In the genomic region with DNA sequence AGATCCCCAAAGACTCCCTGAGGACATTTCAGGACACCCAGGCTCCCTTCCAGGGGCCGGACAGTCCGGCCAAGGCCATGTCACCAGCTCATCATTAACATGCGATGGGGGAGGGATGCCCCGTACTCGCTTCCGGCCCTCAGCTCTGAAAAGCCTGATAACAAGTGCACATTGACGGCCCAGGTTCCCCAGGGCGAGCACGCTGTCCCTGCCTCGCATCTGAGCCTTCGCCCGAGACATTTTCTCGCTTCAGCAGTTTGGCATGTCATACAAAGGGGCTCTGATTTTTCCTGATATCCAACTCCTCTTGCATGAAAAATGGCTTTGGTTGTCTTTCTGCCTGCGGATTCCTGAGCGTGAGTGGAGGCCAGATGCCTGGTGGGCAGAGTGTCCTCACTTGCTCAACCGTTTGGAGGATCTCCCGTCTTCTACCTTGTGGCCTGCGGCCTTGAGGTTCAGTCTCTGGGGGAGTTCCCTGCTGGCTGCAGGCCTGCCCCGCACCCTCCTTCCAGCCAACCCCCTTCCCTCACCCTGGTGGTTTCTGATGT, we compare ENCODE assay signal across 1 cellular context.
TF ChIP-seq lines count a peak whose summit lies in the region.

No MANE protein-coding gene starts in this region.

TF ChIP-seq in K562, 482 proteins besides CTCF, POLR2A, EP300 and RAD21 (continued from another document and continues in another):
- TF ChIP-seq, protein P1, sequence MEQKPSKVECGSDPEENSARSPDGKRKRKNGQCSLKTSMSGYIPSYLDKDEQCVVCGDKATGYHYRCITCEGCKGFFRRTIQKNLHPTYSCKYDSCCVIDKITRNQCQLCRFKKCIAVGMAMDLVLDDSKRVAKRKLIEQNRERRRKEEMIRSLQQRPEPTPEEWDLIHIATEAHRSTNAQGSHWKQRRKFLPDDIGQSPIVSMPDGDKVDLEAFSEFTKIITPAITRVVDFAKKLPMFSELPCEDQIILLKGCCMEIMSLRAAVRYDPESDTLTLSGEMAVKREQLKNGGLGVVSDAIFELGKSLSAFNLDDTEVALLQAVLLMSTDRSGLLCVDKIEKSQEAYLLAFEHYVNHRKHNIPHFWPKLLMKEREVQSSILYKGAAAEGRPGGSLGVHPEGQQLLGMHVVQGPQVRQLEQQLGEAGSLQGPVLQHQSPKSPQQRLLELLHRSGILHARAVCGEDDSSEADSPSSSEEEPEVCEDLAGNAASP (IDR thresholded peaks at IDR 0.05), result no peak
- no peak for TF ChIP-seq NR2C2 (CRISPR knock-in tag; IDR thresholded peaks at IDR 0.05)
- peak; percentile 50 for TF ChIP-seq NR2C2 (tag; IDR thresholded peaks at IDR 0.05)
- no peak for TF ChIP-seq TBL1XR1 (IDR thresholded peaks at IDR 0.05; ENCODE audit: low read length in 2 of 2)
- peak; percentile 54 for TF ChIP-seq L3MBTL2 (IDR thresholded peaks at IDR 0.05)
- no peak for TF ChIP-seq SMC3 (conservative IDR thresholded peaks at IDR 0.05; ENCODE audit: insufficient read depth, low read depth, low read length)
- TF ChIP-seq, protein P2, sequence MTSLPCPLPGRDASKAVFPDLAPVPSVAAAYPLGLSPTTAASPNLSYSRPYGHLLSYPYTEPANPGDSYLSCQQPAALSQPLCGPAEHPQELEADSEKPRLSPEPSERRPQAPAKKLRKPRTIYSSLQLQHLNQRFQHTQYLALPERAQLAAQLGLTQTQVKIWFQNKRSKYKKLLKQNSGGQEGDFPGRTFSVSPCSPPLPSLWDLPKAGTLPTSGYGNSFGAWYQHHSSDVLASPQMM (CRISPR knock-in tag; IDR thresholded peaks at IDR 0.05), result no peak
- no peak for TF ChIP-seq RFX1 (IDR thresholded peaks at IDR 0.05)
- TF ChIP-seq CC2D1A (IDR thresholded peaks at IDR 0.05), result no peak
- no peak for TF ChIP-seq BACH1 (tag; IDR thresholded peaks at IDR 0.05)
- TF ChIP-seq, protein P3, sequence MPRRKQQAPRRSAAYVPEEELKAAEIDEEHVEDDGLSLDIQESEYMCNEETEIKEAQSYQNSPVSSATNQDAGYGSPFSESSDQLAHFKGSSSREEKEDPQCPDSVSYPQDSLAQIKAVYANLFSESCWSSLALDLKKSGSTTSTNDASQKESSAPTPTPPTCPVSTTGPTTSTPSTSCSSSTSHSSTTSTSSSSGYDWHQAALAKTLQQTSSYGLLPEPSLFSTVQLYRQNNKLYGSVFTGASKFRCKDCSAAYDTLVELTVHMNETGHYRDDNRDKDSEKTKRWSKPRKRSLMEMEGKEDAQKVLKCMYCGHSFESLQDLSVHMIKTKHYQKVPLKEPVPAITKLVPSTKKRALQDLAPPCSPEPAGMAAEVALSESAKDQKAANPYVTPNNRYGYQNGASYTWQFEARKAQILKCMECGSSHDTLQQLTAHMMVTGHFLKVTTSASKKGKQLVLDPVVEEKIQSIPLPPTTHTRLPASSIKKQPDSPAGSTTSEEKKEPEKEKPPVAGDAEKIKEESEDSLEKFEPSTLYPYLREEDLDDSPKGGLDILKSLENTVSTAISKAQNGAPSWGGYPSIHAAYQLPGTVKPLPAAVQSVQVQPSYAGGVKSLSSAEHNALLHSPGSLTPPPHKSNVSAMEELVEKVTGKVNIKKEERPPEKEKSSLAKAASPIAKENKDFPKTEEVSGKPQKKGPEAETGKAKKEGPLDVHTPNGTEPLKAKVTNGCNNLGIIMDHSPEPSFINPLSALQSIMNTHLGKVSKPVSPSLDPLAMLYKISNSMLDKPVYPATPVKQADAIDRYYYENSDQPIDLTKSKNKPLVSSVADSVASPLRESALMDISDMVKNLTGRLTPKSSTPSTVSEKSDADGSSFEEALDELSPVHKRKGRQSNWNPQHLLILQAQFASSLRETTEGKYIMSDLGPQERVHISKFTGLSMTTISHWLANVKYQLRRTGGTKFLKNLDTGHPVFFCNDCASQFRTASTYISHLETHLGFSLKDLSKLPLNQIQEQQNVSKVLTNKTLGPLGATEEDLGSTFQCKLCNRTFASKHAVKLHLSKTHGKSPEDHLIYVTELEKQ (CRISPR knock-in tag; IDR thresholded peaks at IDR 0.05), result no peak
- TF ChIP-seq SNRNP70 (optimal IDR thresholded peaks at IDR 0.05; ENCODE audit: low read depth, low read length), result no peak
- TF ChIP-seq, protein P4, sequence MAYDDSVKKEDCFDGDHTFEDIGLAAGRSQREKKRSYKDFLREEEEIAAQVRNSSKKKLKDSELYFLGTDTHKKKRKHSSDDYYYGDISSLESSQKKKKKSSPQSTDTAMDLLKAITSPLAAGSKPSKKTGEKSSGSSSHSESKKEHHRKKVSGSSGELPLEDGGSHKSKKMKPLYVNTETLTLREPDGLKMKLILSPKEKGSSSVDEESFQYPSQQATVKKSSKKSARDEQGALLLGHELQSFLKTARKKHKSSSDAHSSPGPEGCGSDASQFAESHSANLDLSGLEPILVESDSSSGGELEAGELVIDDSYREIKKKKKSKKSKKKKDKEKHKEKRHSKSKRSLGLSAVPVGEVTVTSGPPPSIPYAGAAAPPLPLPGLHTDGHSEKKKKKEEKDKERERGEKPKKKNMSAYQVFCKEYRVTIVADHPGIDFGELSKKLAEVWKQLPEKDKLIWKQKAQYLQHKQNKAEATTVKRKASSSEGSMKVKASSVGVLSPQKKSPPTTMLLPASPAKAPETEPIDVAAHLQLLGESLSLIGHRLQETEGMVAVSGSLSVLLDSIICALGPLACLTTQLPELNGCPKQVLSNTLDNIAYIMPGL (CRISPR knock-in tag; IDR thresholded peaks at IDR 0.05), result no peak
- TF ChIP-seq ZFPM2 (CRISPR knock-in tag; IDR thresholded peaks at IDR 0.05), result no peak
- TF ChIP-seq, protein P5, sequence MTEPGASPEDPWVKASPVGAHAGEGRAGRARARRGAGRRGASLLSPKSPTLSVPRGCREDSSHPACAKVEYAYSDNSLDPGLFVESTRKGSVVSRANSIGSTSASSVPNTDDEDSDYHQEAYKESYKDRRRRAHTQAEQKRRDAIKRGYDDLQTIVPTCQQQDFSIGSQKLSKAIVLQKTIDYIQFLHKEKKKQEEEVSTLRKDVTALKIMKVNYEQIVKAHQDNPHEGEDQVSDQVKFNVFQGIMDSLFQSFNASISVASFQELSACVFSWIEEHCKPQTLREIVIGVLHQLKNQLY (CRISPR knock-in tag; conservative IDR thresholded peaks at IDR 0.05), result no peak
- no peak for TF ChIP-seq TAL1 (IDR thresholded peaks at IDR 0.05)
- TF ChIP-seq, protein P6, sequence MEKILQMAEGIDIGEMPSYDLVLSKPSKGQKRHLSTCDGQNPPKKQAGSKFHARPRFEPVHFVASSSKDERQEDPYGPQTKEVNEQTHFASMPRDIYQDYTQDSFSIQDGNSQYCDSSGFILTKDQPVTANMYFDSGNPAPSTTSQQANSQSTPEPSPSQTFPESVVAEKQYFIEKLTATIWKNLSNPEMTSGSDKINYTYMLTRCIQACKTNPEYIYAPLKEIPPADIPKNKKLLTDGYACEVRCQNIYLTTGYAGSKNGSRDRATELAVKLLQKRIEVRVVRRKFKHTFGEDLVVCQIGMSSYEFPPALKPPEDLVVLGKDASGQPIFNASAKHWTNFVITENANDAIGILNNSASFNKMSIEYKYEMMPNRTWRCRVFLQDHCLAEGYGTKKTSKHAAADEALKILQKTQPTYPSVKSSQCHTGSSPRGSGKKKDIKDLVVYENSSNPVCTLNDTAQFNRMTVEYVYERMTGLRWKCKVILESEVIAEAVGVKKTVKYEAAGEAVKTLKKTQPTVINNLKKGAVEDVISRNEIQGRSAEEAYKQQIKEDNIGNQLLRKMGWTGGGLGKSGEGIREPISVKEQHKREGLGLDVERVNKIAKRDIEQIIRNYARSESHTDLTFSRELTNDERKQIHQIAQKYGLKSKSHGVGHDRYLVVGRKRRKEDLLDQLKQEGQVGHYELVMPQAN (IDR thresholded peaks at IDR 0.05; ENCODE audit: borderline replicate concordance), result no peak
- no peak for TF ChIP-seq SREBF1 (IDR thresholded peaks at IDR 0.05; ENCODE audit: borderline replicate concordance, low read depth, low read length)
- no peak for TF ChIP-seq EHMT2 (IDR thresholded peaks at IDR 0.05)
- TF ChIP-seq MYNN (IDR thresholded peaks at IDR 0.05), result no peak
- TF ChIP-seq MYNN (CRISPR knock-in tag; IDR thresholded peaks at IDR 0.05), result no peak
- no peak for TF ChIP-seq HDAC8 (tag; IDR thresholded peaks at IDR 0.05)
- no peak for TF ChIP-seq MYC (IDR thresholded peaks at IDR 0.05; ENCODE audit: low read depth, low read length)
- TF ChIP-seq MYC (CRISPR knock-in tag; IDR thresholded peaks at IDR 0.05; ENCODE audit: borderline replicate concordance, low read depth), result no peak
- no peak for TF ChIP-seq ZNF785 (CRISPR knock-in tag; IDR thresholded peaks at IDR 0.05)
- no peak for TF ChIP-seq PML (IDR thresholded peaks at IDR 0.05; ENCODE audit: low read length)
- TF ChIP-seq, protein P7, sequence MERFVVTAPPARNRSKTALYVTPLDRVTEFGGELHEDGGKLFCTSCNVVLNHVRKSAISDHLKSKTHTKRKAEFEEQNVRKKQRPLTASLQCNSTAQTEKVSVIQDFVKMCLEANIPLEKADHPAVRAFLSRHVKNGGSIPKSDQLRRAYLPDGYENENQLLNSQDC (CRISPR knock-in tag; IDR thresholded peaks at IDR 0.05), result no peak
- TF ChIP-seq NFIC (IDR thresholded peaks at IDR 0.05), result no peak
- no peak for TF ChIP-seq MBD2 (IDR thresholded peaks at IDR 0.05; ENCODE audit: borderline replicate concordance, low read depth)
- no peak for TF ChIP-seq BMI1 (IDR thresholded peaks at IDR 0.05; ENCODE audit: low read length)
- TF ChIP-seq MYBL2 (IDR thresholded peaks at IDR 0.05; ENCODE audit: low read depth), result no peak
- no peak for TF ChIP-seq MYBL2 (CRISPR knock-in tag; IDR thresholded peaks at IDR 0.05; ENCODE audit: borderline replicate concordance)
- no peak for TF ChIP-seq ARID2 (IDR thresholded peaks at IDR 0.05)
- TF ChIP-seq TAF15 (IDR thresholded peaks at IDR 0.05; ENCODE audit: low read depth, low read length), result no peak
- TF ChIP-seq TRIM24 (IDR thresholded peaks at IDR 0.05), result no peak
- TF ChIP-seq ZBTB17 (CRISPR knock-in tag; IDR thresholded peaks at IDR 0.05), result no peak
- TF ChIP-seq TGIF2 (CRISPR knock-in tag; IDR thresholded peaks at IDR 0.05), result no peak
- TF ChIP-seq, protein P8, sequence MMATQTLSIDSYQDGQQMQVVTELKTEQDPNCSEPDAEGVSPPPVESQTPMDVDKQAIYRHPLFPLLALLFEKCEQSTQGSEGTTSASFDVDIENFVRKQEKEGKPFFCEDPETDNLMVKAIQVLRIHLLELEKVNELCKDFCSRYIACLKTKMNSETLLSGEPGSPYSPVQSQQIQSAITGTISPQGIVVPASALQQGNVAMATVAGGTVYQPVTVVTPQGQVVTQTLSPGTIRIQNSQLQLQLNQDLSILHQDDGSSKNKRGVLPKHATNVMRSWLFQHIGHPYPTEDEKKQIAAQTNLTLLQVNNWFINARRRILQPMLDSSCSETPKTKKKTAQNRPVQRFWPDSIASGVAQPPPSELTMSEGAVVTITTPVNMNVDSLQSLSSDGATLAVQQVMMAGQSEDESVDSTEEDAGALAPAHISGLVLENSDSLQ (IDR thresholded peaks at IDR 0.05), result peak; percentile 47
- no peak for TF ChIP-seq LCOR (CRISPR knock-in tag; IDR thresholded peaks at IDR 0.05)
- TF ChIP-seq HIVEP1 (CRISPR knock-in tag; IDR thresholded peaks at IDR 0.05), result no peak
- no peak for TF ChIP-seq HNRNPUL1 (IDR thresholded peaks at IDR 0.05; ENCODE audit: low read length)
- no peak for TF ChIP-seq ERF (CRISPR knock-in tag; IDR thresholded peaks at IDR 0.05)
- peak; percentile 72 for TF ChIP-seq ETV1 (tag; conservative IDR thresholded peaks at IDR 0.05; ENCODE audit: low read depth)
- no peak for TF ChIP-seq POU5F1 (IDR thresholded peaks at IDR 0.05; ENCODE audit: borderline replicate concordance, low read depth, low read length, partially characterized antibody)
- TF ChIP-seq ZNF76 (CRISPR knock-in tag; IDR thresholded peaks at IDR 0.05; ENCODE audit: borderline replicate concordance), result no peak
- TF ChIP-seq, protein P9, sequence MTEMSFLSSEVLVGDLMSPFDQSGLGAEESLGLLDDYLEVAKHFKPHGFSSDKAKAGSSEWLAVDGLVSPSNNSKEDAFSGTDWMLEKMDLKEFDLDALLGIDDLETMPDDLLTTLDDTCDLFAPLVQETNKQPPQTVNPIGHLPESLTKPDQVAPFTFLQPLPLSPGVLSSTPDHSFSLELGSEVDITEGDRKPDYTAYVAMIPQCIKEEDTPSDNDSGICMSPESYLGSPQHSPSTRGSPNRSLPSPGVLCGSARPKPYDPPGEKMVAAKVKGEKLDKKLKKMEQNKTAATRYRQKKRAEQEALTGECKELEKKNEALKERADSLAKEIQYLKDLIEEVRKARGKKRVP (CRISPR knock-in tag; IDR thresholded peaks at IDR 0.05), result no peak
- TF ChIP-seq RBBP5 (IDR thresholded peaks at IDR 0.05; ENCODE audit: borderline replicate concordance, insufficient read depth, low read length, poor library complexity, severe bottlenecking), result no peak
- TF ChIP-seq DMBX1 (CRISPR knock-in tag; IDR thresholded peaks at IDR 0.05; ENCODE audit: borderline replicate concordance), result no peak
- TF ChIP-seq KDM5B (IDR thresholded peaks at IDR 0.05; ENCODE audit: insufficient replicate concordance, low read depth, low read length), result no peak
- no peak for TF ChIP-seq PTRF (tag; IDR thresholded peaks at IDR 0.05)
- TF ChIP-seq, protein P10, sequence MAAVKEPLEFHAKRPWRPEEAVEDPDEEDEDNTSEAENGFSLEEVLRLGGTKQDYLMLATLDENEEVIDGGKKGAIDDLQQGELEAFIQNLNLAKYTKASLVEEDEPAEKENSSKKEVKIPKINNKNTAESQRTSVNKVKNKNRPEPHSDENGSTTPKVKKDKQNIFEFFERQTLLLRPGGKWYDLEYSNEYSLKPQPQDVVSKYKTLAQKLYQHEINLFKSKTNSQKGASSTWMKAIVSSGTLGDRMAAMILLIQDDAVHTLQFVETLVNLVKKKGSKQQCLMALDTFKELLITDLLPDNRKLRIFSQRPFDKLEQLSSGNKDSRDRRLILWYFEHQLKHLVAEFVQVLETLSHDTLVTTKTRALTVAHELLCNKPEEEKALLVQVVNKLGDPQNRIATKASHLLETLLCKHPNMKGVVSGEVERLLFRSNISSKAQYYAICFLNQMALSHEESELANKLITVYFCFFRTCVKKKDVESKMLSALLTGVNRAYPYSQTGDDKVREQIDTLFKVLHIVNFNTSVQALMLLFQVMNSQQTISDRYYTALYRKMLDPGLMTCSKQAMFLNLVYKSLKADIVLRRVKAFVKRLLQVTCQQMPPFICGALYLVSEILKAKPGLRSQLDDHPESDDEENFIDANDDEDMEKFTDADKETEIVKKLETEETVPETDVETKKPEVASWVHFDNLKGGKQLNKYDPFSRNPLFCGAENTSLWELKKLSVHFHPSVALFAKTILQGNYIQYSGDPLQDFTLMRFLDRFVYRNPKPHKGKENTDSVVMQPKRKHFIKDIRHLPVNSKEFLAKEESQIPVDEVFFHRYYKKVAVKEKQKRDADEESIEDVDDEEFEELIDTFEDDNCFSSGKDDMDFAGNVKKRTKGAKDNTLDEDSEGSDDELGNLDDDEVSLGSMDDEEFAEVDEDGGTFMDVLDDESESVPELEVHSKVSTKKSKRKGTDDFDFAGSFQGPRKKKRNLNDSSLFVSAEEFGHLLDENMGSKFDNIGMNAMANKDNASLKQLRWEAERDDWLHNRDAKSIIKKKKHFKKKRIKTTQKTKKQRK (IDR thresholded peaks at IDR 0.05; ENCODE audit: borderline replicate concordance, low read depth, low read length), result no peak
- TF ChIP-seq, protein P11, sequence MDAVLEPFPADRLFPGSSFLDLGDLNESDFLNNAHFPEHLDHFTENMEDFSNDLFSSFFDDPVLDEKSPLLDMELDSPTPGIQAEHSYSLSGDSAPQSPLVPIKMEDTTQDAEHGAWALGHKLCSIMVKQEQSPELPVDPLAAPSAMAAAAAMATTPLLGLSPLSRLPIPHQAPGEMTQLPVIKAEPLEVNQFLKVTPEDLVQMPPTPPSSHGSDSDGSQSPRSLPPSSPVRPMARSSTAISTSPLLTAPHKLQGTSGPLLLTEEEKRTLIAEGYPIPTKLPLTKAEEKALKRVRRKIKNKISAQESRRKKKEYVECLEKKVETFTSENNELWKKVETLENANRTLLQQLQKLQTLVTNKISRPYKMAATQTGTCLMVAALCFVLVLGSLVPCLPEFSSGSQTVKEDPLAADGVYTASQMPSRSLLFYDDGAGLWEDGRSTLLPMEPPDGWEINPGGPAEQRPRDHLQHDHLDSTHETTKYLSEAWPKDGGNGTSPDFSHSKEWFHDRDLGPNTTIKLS (IDR thresholded peaks at IDR 0.05; ENCODE audit: borderline replicate concordance, low read depth), result no peak
- no peak for TF ChIP-seq SP1 (CRISPR knock-in tag; IDR thresholded peaks at IDR 0.05)
